Comparison of ENCODE assay signal across 17 cellular contexts in the genomic region with DNA sequence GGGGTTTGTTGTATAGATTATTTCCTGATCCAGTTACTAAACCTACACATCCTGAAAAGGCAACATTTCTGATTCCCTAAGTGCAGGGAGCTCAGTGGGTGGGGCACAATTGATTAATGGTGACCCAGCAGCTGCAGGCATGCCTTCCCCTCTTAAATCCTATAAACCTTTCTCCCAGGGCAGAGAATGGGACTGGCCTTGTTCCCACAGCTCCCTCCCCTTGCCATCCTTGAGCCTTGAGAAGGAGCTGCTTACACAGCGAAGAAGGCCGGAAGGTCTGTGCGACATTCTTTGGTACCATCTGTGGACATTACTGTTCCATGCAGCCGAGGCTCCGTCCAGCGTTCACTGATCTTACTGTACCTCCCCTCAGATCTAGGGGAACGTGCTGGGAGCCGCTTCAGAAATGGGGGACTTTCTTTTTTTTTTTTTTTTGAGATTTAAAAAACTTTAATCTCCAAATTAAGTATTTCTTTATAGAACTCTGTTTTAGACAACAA. TPM values are rescaled to one million over a fixed set of nuclear protein-coding genes. Genes with fewer than 3 reads are reported as not detected.
DNase-seq lines count a peak whose midpoint lies in the region; ATAC-seq and TF ChIP-seq lines count a peak whose summit lies in the region.
"Had no signal": no experiment of that assay in that cellular context is flagged by ENCODE, and none has a peak within 500 bp of the region (broad histone marks: within the 10 kb centered on the region; RNA-seq: fewer than 3 reads in every experiment).

No MANE protein-coding gene starts in this region.

- H3K36me3 Mint-ChIP-seq in CD14-positive monocyte, result peaks cover 20 to 24% of the 10 kb centered on the region in 2 donors

- DNase-seq in CD14-positive monocyte (ENCODE audit: low spot score) (no peak), NCI-H82 (lab: John Stamatoyannopoulos, UW) (peak; percentile 94), foreskin keratinocyte (peak in 1 of 2 donors; percentile 3), prostate gland (ENCODE audit: low spot score) (no peak), H7 (no peak)
- DNase-seq: CD4-positive, alpha-beta T cell; COR-L47; DMS79; NCI-H1417 treated with DMSO at 0.1 percent for 48 hours; NCI-H187 treated with DMSO at 0.1 percent for 48 hours; NCI-H69; SJCRH30 had no signal

- H3K27ac Mint-ChIP-seq in CD14-positive monocyte, result peak overlapping the region; percentile 76 to 97 (median 93)
- H3K27ac Mint-ChIP-seq: CD4-positive, alpha-beta T cell had no signal

- H3K4me1 ChIP-seq in foreskin keratinocyte (peaks cover 10% of the 10 kb centered on the region), neutrophil (ENCODE audit: control insufficient read depth in 1 of 2, insufficient read depth in 1 of 2, low read depth in 1 of 2, low read length in 1 of 2) (peaks cover 91 to 93% of the 10 kb centered on the region in 2 experiments), prostate gland (replicated peaks) (no peaks in the 10 kb centered on the region)
- H3K4me1 ChIP-seq: HAP-1, SJCRH30 had no signal

- peaks cover 55% of the 10 kb centered on the region for H3K4me1 Mint-ChIP-seq in CD14-positive monocyte

- H3K27ac ChIP-seq in foreskin keratinocyte (peak overlapping the region; percentile 13), neutrophil (peak overlapping the region; percentile 90), prostate gland (no peak overlapping the region)
- H3K27ac ChIP-seq: SJCRH30 had no signal

- H3K9me3 Mint-ChIP-seq in CD14-positive monocyte, result no peaks in the 10 kb centered on the region
- H3K9me3 Mint-ChIP-seq: CD4-positive, alpha-beta T cell had no signal

- no peak for TF ChIP-seq CTCF in CD14-positive monocyte (IDR thresholded peaks at IDR 0.05)
- TF ChIP-seq CTCF in foreskin keratinocyte (conservative IDR thresholded peaks at IDR 0.05), result no peak
- TF ChIP-seq CTCF in neutrophil (IDR thresholded peaks at IDR 0.05), result no peak
- TF ChIP-seq CTCF in prostate gland (IDR thresholded peaks at IDR 0.05), result no peak

- WGBS in prostate gland, result 81% methylated on average over 8 of the region's 8 CpGs

- H3K27me3 ChIP-seq in foreskin keratinocyte (no peaks in the 10 kb centered on the region), neutrophil (no peaks in the 10 kb centered on the region), prostate gland (replicated peaks; ENCODE audit: insufficient read depth) (no peaks in the 10 kb centered on the region), H7 (ENCODE audit: control insufficient read depth, insufficient read depth, low read length) (no peaks in the 10 kb centered on the region)
- H3K27me3 ChIP-seq: SJCRH30 had no signal

- H3K9me3 ChIP-seq in neutrophil (no peaks in the 10 kb centered on the region), prostate gland (no peaks in the 10 kb centered on the region)
- H3K9me3 ChIP-seq: HAP-1, SJCRH30 had no signal

- ATAC-seq in foreskin keratinocyte, result no peak
- ATAC-seq in HG03280 (IDR thresholded peaks at IDR 0.05; ENCODE audit: unreplicated experiment), result no peak
- ATAC-seq in GM19351 (IDR thresholded peaks at IDR 0.05; ENCODE audit: unreplicated experiment), result no peak
- ATAC-seq: GM12878 had no signal

- H3K4me3 ChIP-seq in neutrophil (ENCODE audit: low read depth in 1 of 2, low read length in 1 of 2), result peak overlapping the region; percentile 8 to 44
- H3K4me3 ChIP-seq in prostate gland, result no peak overlapping the region
- H3K4me3 ChIP-seq in H7 (ENCODE audit: insufficient read depth, low read depth, low read length), result no peak overlapping the region
- H3K4me3 ChIP-seq: GM12878, HAP-1, SJCRH30 had no signal

- H3K27me3 Mint-ChIP-seq in CD14-positive monocyte (ENCODE audit: low read depth in 3 of 3), result no peaks in the 10 kb centered on the region
- H3K27me3 Mint-ChIP-seq: CD4-positive, alpha-beta T cell had no signal

- no peak overlapping the region for H3K4me3 Mint-ChIP-seq in CD14-positive monocyte
- H3K4me3 Mint-ChIP-seq: CD4-positive, alpha-beta T cell had no signal

- intact Hi-C loops in CD14-positive monocyte (cut with micrococcal nuclease), result no loop called here
- intact Hi-C loops in prostate gland (cut with DNase I), result no loop called here

- H3K36me3 ChIP-seq in neutrophil (peaks cover 19% of the 10 kb centered on the region), prostate gland (no peaks in the 10 kb centered on the region), H7 (replicated peaks; ENCODE audit: control insufficient read depth, insufficient read depth, low read length) (no peaks in the 10 kb centered on the region)
- H3K36me3 ChIP-seq: SJCRH30 had no signal

- TF ChIP-seq POLR2A in prostate gland (IDR thresholded peaks at IDR 0.05), result no peak

RNA-seq across cellular contexts. Expression of gene KLF6, which starts 14.3 kb away (rescaled TPM):
- polyA plus RNA-seq in CD14-positive monocyte (100 to 1,000 TPM; 499 to 510 TPM), foreskin keratinocyte (42.0 and 42.5 TPM in 2 replicates)
- total RNA-seq in foreskin keratinocyte (133 and 156 TPM in 2 replicates), prostate gland (10 to 100 TPM; 17.5 to 42.3 TPM)
- total RNA-seq in H7 (2014; rRNA removed; shearing (Covaris generic)), result 7.6 and 9.8 TPM in 2 replicates

Comparison
In these comparisons a context has a peak if more than half of its experiments do, and no peak if none do; other contexts are left out.
1. H3K27ac ChIP-seq: peak in foreskin keratinocyte (single experiment) and neutrophil (single experiment); none in prostate gland (0 of 2).
2. H3K4me3 ChIP-seq: peak in neutrophil (2 of 2); none in prostate gland (0 of 2) and H7 (single experiment).